In genomic region chr22:19805821-19806212, GRCh38 we compare ENCODE assay signal across 16 cellular contexts. TPM values are rescaled to one million over a fixed set of nuclear protein-coding genes. Genes with fewer than 3 reads are reported as not detected.
DNase-seq lines count a peak whose midpoint lies in the region; ATAC-seq and TF ChIP-seq lines count a peak whose summit lies in the region.
"Had no signal": no experiment of that assay in that cellular context is flagged by ENCODE, and none has a peak within 500 bp of the region (broad histone marks: within the 10 kb centered on the region; RNA-seq: fewer than 3 reads in every experiment).

No MANE protein-coding gene starts in this region.

- ATAC-seq in Panc1 (peak; percentile 10; the same call in 1 of the 2 replicates), GM19463 (IDR thresholded peaks at IDR 0.05; ENCODE audit: unreplicated experiment) (no peak), HG03460 (IDR thresholded peaks at IDR 0.05; ENCODE audit: unreplicated experiment) (no peak)
- ATAC-seq: GM23338; naive thymus-derived CD8-positive, alpha-beta T cell; T-cell had no signal

- TF ChIP-seq POLR2A in transverse colon (IDR thresholded peaks at IDR 0.05): no peak

- intact Hi-C loops in Panc1 (cut with micrococcal nuclease; ENCODE audit: unreplicated experiment): no loop called here
- intact Hi-C loops in transverse colon (cut with DNase I; ENCODE audit: low total_unique reads): no loop called here

- no peaks in the 10 kb centered on the region for H4K20me1 ChIP-seq in hepatocyte (ENCODE audit: insufficient read depth, poor library complexity, severe bottlenecking)

- H3K9me3 ChIP-seq in Panc1 (ENCODE audit: control insufficient read depth, insufficient read depth, low read depth, low read length): no peaks in the 10 kb centered on the region
- no peaks in the 10 kb centered on the region for H3K9me3 ChIP-seq in hepatocyte (ENCODE audit: low read depth)
- no peaks in the 10 kb centered on the region for H3K9me3 ChIP-seq in transverse colon
- H3K9me3 ChIP-seq: tibial nerve had no signal

- no peak for TF ChIP-seq CTCF in Panc1 (IDR thresholded peaks at IDR 0.05)
- TF ChIP-seq CTCF in hepatocyte (IDR thresholded peaks at IDR 0.05; ENCODE audit: poor library complexity): no peak
- TF ChIP-seq CTCF in transverse colon (IDR thresholded peaks at IDR 0.05): no peak

- H3K27ac ChIP-seq in Panc1 (ENCODE audit: low read length) (no peak overlapping the region), hepatocyte (no peak overlapping the region), transverse colon (no peak overlapping the region)
- H3K27ac ChIP-seq: tibial nerve had no signal

- H3K79me2 ChIP-seq in hepatocyte: no peaks in the 10 kb centered on the region

- H3K4me1 ChIP-seq in Panc1 (ENCODE audit: control insufficient read depth, insufficient read depth, low read length): peaks cover 10% of the 10 kb centered on the region
- H3K4me1 ChIP-seq in hepatocyte (ENCODE audit: insufficient read depth): no peaks in the 10 kb centered on the region
- peaks cover 0 to 11% (median 6%) of the 10 kb centered on the region in 4 donors for H3K4me1 ChIP-seq in transverse colon

- TF ChIP-seq EP300 in transverse colon (IDR thresholded peaks at IDR 0.05; ENCODE audit: low read depth): no peak

- H3K27me3 ChIP-seq in Panc1 (ENCODE audit: control insufficient read depth, insufficient read depth, low read length) (no peaks in the 10 kb centered on the region), hepatocyte (no peaks in the 10 kb centered on the region), transverse colon (no peaks in the 10 kb centered on the region)
- H3K27me3 ChIP-seq: tibial nerve had no signal

- H3K9me2 ChIP-seq in hepatocyte (replicated peaks; ENCODE audit: insufficient read depth): no peaks in the 10 kb centered on the region

- H2AFZ ChIP-seq in hepatocyte: no peak overlapping the region
- H2AFZ ChIP-seq: GM23338 had no signal

- H3K4me3 ChIP-seq in Panc1 (ENCODE audit: low read depth in 2 of 2, low read length in 2 of 2) (no peak overlapping the region), hepatocyte (no peak overlapping the region), transverse colon (no peak overlapping the region)
- H3K4me3 ChIP-seq: GM23338, tibial nerve had no signal

- H3K4me2 ChIP-seq in hepatocyte: no peak overlapping the region
- H3K4me2 ChIP-seq: GM23338 had no signal

- in situ Hi-C loops in Panc1 (cut with HindIII; ENCODE audit: low pct_unique_long_range_greater_than_20kb, low sequenced_read_pairs): no loop called here
- in situ Hi-C loops in transverse colon (cut with MboI; ENCODE audit: low pct_ligation_motif_present in 1 of 4, low pct_unique_long_range_greater_than_20kb in 1 of 4, low sequenced_read_pairs in 3 of 4): no loop called here

- 83% methylated on average over 8 of the region's 8 CpGs for WGBS in hepatocyte (ENCODE audit: low lambda C conversion rate, missing lambda C conversion rate)
- 81% methylated on average over 8 of the region's 8 CpGs; no CpG with 5 or more reads in 1 of the 2 donors for WGBS in transverse colon (ENCODE audit: low coverage in 1 of 2), 2 donors

- DNase-seq in activated effector memory CD4-positive, alpha-beta T cell treated with anti-CD3 and anti-CD28 coated beads, Interleukin-2, amount 50 U/mL, for 16 hours: peak; percentile 42
- DNase-seq in activated effector memory CD4-positive, alpha-beta T cell treated with Interleukin-2 at 50 U/mL for 16 hours: no peak
- DNase-seq in Panc1 (ENCODE audit: low read depth, low spot score) (no peak), hepatocyte (ENCODE audit: low spot score) (peak; percentile 2), transverse colon (peak; percentile 4), GM19238 (ENCODE audit: insufficient read length, low spot score) (no peak)
- DNase-seq: ACHN; activated naive CD8-positive, alpha-beta T cell treated with anti-CD3 and anti-CD28 coated beads for 36 hours; NCI-H146; stimulated activated CD4-positive, alpha-beta T cell treated with anti-CD3 and anti-CD28 coated beads, Interleukin-2, amount 100 ng/mL, for 48 hours had no signal

- no peaks in the 10 kb centered on the region for H3K36me3 ChIP-seq in Panc1 (ENCODE audit: control insufficient read depth, insufficient read depth, low read length)
- H3K36me3 ChIP-seq in hepatocyte (replicated peaks; ENCODE audit: insufficient read depth, low read depth): no peaks in the 10 kb centered on the region
- no peaks in the 10 kb centered on the region for H3K36me3 ChIP-seq in transverse colon

- CTCF ChIA-PET in Panc1 (lab: Charles Lee): interaction anchor here (0.6 kb wide), 1 partner anchor 75 kb away, joined by 8 read pairs; no protein-coding TSS in a partner anchor

- BruUV-seq in Panc1 (replicated peaks; lab: Mats Ljungman, UMichigan): no TSS peak

- POLR2A ChIA-PET in Panc1 (lab: Charles Lee): no interaction called here

RNA-seq across cellular contexts. Expression of gene TBX1, which starts 45.2 kb away (rescaled TPM):
- total RNA-seq in Panc1 (2021; ENCODE audit: unreplicated experiment): 91.7 TPM
- polyA plus RNA-seq in Panc1 (2012; ENCODE audit: insufficient read length): 102 TPM
- not detected in 2 replicates for total RNA-seq in hepatocyte
- 0.07 and 1.1 TPM in 2 replicates for polyA plus RNA-seq in hepatocyte
- total RNA-seq in transverse colon: 1 to 10 TPM in 2 of 4 donors, not detected in 2; 1.1 to 1.3 TPM
- total RNA-seq: activated naive CD8-positive, alpha-beta T cell treated with anti-CD3 and anti-CD28 coated beads for 36 hours; naive thymus-derived CD8-positive, alpha-beta T cell had no signal
- polyA plus RNA-seq: naive thymus-derived CD8-positive, alpha-beta T cell had no signal

RNA-seq across cellular contexts. Expression of gene GNB1L, which starts 48.9 kb away (rescaled TPM):
- total RNA-seq in Panc1 (2021; ENCODE audit: unreplicated experiment): 12.2 TPM
- 10.2 TPM for polyA plus RNA-seq in Panc1 (2012; ENCODE audit: insufficient read length)
- 2.6 and 4.1 TPM in 2 replicates for total RNA-seq in hepatocyte
- 8.5 TPM in 2 replicates for polyA plus RNA-seq in hepatocyte
- 1 to 10 TPM in 3 of 4 donors, under 1 TPM in 1; 0.80 to 4.8 (median 2.8) TPM for total RNA-seq in transverse colon

RNA-seq across cellular contexts. Expression of gene RTL10, which starts 48.9 kb away (rescaled TPM):
- total RNA-seq in Panc1 (2021; ENCODE audit: unreplicated experiment): 26.7 TPM
- polyA plus RNA-seq in Panc1 (2012; ENCODE audit: insufficient read length): 22.5 TPM
- 12.3 and 15.9 TPM in 2 replicates for total RNA-seq in hepatocyte
- 12.9 and 13.0 TPM in 2 replicates for polyA plus RNA-seq in hepatocyte
- 10 to 100 TPM in 1 of 4 donors, 1 to 10 TPM in 3; 7.1 to 16.8 (median 7.8) TPM for total RNA-seq in transverse colon

Comparison
In these comparisons a context has a peak if more than half of its experiments do, and no peak if none do; other contexts are left out.
1. DNase-seq: peak in activated effector memory CD4-positive, alpha-beta T cell treated with anti-CD3 and anti-CD28 coated beads, Interleukin-2, amount 50 U/mL, for 16 hours (single experiment), hepatocyte (single experiment) and transverse colon (single experiment); none in activated effector memory CD4-positive, alpha-beta T cell treated with Interleukin-2 at 50 U/mL for 16 hours (single experiment), Panc1 (single experiment) and GM19238 (single experiment).
2. RNA of gene TBX1, which starts 45.2 kb away (total RNA-seq): 91.7 TPM in Panc1 (single experiment); 1.1 to 1.3 TPM in transverse colon and not detected in hepatocyte; every median in the first group is over 10 times any median in the second.